Comparison of ENCODE assay signal across 8 cellular contexts in the genomic region with DNA sequence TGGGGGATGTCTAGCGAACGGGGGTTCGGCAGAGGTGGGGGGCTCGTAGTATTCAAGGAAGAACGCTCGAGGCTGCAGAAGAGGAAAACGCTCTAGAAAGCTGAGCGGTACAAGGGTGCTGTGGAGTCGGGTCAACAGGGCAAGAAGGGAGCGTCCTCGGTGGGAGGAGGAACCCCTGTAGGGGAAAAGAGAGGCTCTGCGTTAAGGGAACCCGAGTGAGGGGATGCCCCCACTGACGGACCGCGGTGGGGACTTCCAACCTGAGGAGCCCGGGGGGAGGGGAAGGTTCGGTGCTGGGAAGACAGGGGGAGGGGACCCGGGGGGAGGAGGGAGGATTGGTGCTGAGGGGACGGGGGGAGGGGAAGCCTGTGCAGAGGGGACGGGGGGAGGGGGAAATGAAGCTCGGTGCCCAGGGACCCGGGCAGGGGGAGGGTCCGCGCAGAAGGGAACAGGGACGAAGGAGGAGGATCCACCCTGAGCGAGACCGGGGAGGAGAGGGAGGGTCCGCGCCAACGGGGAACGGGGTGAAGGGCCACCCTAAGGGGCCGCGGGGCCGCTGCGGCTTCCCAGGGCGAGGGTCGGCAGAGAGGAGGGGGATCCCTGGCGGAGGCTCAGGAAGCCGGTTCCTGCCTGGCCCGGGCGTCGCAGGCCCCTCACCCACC.
A peak's percentile ranks its signal among the peaks of the same experiment; 100 is the strongest.
DNase-seq lines count a peak whose midpoint lies in the region; ATAC-seq lines count a peak whose summit lies in the region.

No MANE protein-coding gene starts in this region.

- H3K4me1 ChIP-seq in adipocyte (ENCODE audit: control insufficient read depth, insufficient read depth, low read length), result peaks cover 10% of the 10 kb centered on the region

- peak overlapping the region; percentile 95 for H3K4me3 Mint-ChIP-seq in stimulated activated memory B cell treated with anti-CD40 and anti-IgM and Interleukin-4, amounts not matched to agents 10 μg/mL and 1 μg/mL and 100 μg/mL, for 72 hours

- H3K36me3 ChIP-seq in adipocyte (ENCODE audit: control insufficient read depth, insufficient read depth, low read length, severe bottlenecking), result no peaks in the 10 kb centered on the region

- peaks cover 45% of the 10 kb centered on the region for H3K4me1 Mint-ChIP-seq in stimulated activated memory B cell treated with anti-CD40 and anti-IgM and Interleukin-4, amounts not matched to agents 10 μg/mL and 1 μg/mL and 100 μg/mL, for 72 hours

- H3K36me3 Mint-ChIP-seq in stimulated activated memory B cell treated with anti-CD40 and anti-IgM and Interleukin-4, amounts not matched to agents 10 μg/mL and 1 μg/mL and 100 μg/mL, for 72 hours, result peaks cover 6% of the 10 kb centered on the region

- ATAC-seq in stimulated activated memory B cell treated with anti-CD40 and anti-IgM and Interleukin-4, amounts not matched to agents 10 μg/mL and 1 μg/mL and 100 μg/mL, for 72 hours, result peak; percentile 3

- peak; percentile 54 for DNase-seq in NCI-H146 (lab: John Stamatoyannopoulos, UW)
- DNase-seq in NCI-H146 treated with DMSO at 0.1 percent for 48 hours (lab: John Stamatoyannopoulos, UW; ENCODE audit: unreplicated experiment), result no peak
- DNase-seq in LoVo (ENCODE audit: low spot score), result peak; percentile 26
- DNase-seq in adipocyte (ENCODE audit: low read depth), result no peak
- peak; percentile 65 for DNase-seq in iPS-NIHi7 (ENCODE audit: extremely low spot score)
- no peak for DNase-seq in kidney tubule cell (ENCODE audit: low spot score)
- DNase-seq in effector CD4-positive, alpha-beta T cell, result no peak

- H3K27me3 ChIP-seq in adipocyte (replicated peaks; ENCODE audit: control insufficient read depth, insufficient read depth, low read length), result peaks cover 30% of the 10 kb centered on the region

- peak overlapping the region; percentile 86 for H3K4me3 ChIP-seq in adipocyte (ENCODE audit: low read length)

- H3K27ac Mint-ChIP-seq in stimulated activated memory B cell treated with anti-CD40 and anti-IgM and Interleukin-4, amounts not matched to agents 10 μg/mL and 1 μg/mL and 100 μg/mL, for 72 hours, result peak overlapping the region; percentile 71

- H3K27me3 Mint-ChIP-seq in stimulated activated memory B cell treated with anti-CD40 and anti-IgM and Interleukin-4, amounts not matched to agents 10 μg/mL and 1 μg/mL and 100 μg/mL, for 72 hours, result peaks cover 70% of the 10 kb centered on the region

- H3K9me3 Mint-ChIP-seq in stimulated activated memory B cell treated with anti-CD40 and anti-IgM and Interleukin-4, amounts not matched to agents 10 μg/mL and 1 μg/mL and 100 μg/mL, for 72 hours, result no peaks in the 10 kb centered on the region

- no peaks in the 10 kb centered on the region for H3K9me3 ChIP-seq in adipocyte (ENCODE audit: control insufficient read depth, low read length)

- H3K9ac ChIP-seq in adipocyte (ENCODE audit: low read length), result peak overlapping the region; percentile 72

Comparison
In these comparisons a context has a peak if more than half of its experiments do, and no peak if none do; other contexts are left out.
1. DNase-seq: peak in NCI-H146 (single experiment), LoVo (single experiment) and iPS-NIHi7 (single experiment); none in NCI-H146 treated with DMSO at 0.1 percent for 48 hours (single experiment), adipocyte (single experiment), kidney tubule cell (single experiment) and effector CD4-positive, alpha-beta T cell (single experiment).